ENCODE assay signal across 17 cellular contexts in the genomic region with DNA sequence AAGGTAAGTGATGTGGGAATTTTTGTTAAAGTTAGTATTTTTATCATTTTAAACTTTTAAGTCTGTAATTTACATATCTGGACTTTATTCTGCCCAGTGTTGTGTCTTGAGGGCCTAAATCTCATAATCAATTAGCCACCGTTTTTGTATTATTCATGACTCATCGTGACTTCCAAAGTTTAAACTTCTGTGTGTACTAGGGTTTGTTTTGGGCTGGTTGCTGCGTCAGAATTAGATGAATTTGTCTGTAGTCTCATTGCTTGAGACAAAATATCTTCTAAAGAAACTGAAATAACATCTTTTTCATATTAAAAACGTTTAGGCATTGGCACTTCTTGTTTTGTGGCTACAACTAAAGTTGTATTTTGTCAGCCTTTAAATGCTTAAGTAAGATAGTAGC. TPM values are rescaled to one million over a fixed set of nuclear protein-coding genes. Genes with fewer than 3 reads are reported as not detected.
A peak's percentile ranks its signal among the peaks of the same experiment; 100 is the strongest.
DNase-seq lines count a peak whose midpoint lies in the region; ATAC-seq, FAIRE-seq and TF ChIP-seq lines count a peak whose summit lies in the region.
"Had no signal": no experiment of that assay in that cellular context is flagged by ENCODE, and none has a peak within 500 bp of the region (broad histone marks: within the 10 kb centered on the region; RNA-seq: fewer than 3 reads in every experiment).

No MANE protein-coding gene starts in this region.

- H2AFZ ChIP-seq in GM23248, result no peak overlapping the region

- POLR2A ChIA-PET in A549 (lab: Yijun Ruan, JAX), result no interaction called here

- TF ChIP-seq CTCF in A549 (IDR thresholded peaks at IDR 0.05), result no peak
- TF ChIP-seq CTCF in astrocyte of the cerebellum (IDR thresholded peaks at IDR 0.05; ENCODE audit: low read depth, low read length, missing control alignments), result no peak
- no peak for TF ChIP-seq CTCF in foreskin fibroblast (IDR thresholded peaks at IDR 0.05; ENCODE audit: low read depth, low read length)
- no peak for TF ChIP-seq CTCF in Calu3 (IDR thresholded peaks at IDR 0.05; ENCODE audit: unreplicated experiment)

- H4K20me1 ChIP-seq in GM23248 (ENCODE audit: insufficient read depth), result peaks cover 9% of the 10 kb centered on the region; the same call in 1 of the 2 replicates

- CTCF ChIA-PET in A549 (lab: Yijun Ruan, JAX) (no interaction called here), Calu3 (lab: Charles Lee) (interaction anchor here (0.6 kb wide), 2 partner anchors 10 to 133 kb away, joined by 3 to 9 read pairs; no protein-coding TSS in a partner anchor)

- intact Hi-C loops in Calu3 (cut with micrococcal nuclease; ENCODE audit: unreplicated experiment), result no loop called here

- ATAC-seq in A549 (no peak), GM18519 (IDR thresholded peaks at IDR 0.05; ENCODE audit: low FRiP score, unreplicated experiment) (no peak), HG02852 (IDR thresholded peaks at IDR 0.05; ENCODE audit: unreplicated experiment) (no peak)

- in situ Hi-C loops in GM23248 (cut with MboI), result no loop called here
- in situ Hi-C loops in astrocyte of the cerebellum (cut with HindIII; ENCODE audit: low sequenced_read_pairs), result no loop called here

- H3K4me3 Mint-ChIP-seq in Calu3 (ENCODE audit: low read depth, unreplicated experiment), result no peak overlapping the region
- H3K4me3 Mint-ChIP-seq: H9 had no signal

- no peak for FAIRE-seq in A549 (lab: Jason Lieb, UNC)

- H3K79me2 ChIP-seq in GM23248 (ENCODE audit: insufficient read depth), result peaks cover 100% of the 10 kb centered on the region

- peaks cover under 1% of the 10 kb centered on the region for H3K4me1 Mint-ChIP-seq in Calu3 (ENCODE audit: low read depth, unreplicated experiment)

- H3K9ac ChIP-seq in GM23248, result peak overlapping the region; percentile 22; the same call in 1 of the 2 replicates

- no peak for TF ChIP-seq RAD21 in A549 (conservative IDR thresholded peaks at IDR 0.05 in 1 of 2, IDR thresholded peaks at IDR 0.05 in 1 of 2)

- no peaks in the 10 kb centered on the region for H3K36me3 Mint-ChIP-seq in Calu3 (ENCODE audit: insufficient read depth, unreplicated experiment)

- WGBS in A549 (ENCODE audit: missing lambda C conversion rate), result 44% methylated on average over 4 of the region's 4 CpGs
- 3 to 5% methylated on average over 4 of the region's 4 CpGs for WGBS in GM23248 (ENCODE audit: low coverage in 1 of 2, low lambda C conversion rate in 2 of 2, missing lambda C conversion rate in 2 of 2), 2 experiments

- no TSS peak for BruUV-seq in Calu3 (replicated peaks; lab: Mats Ljungman, UMichigan)

- no peaks in the 10 kb centered on the region for H3K9me2 ChIP-seq in GM23248 (ENCODE audit: insufficient read depth)

- peaks cover 21% of the 10 kb centered on the region for H3K4me1 ChIP-seq in A549
- H3K4me1 ChIP-seq in GM23248 (ENCODE audit: insufficient read depth), result peaks cover 26% of the 10 kb centered on the region

- TF ChIP-seq EP300 in A549 (IDR thresholded peaks at IDR 0.05), result no peak

- no peaks in the 10 kb centered on the region for H3K36me3 ChIP-seq in GM23248 (ENCODE audit: low read depth)
- H3K36me3 ChIP-seq: Peyer's patch had no signal

- H3K9me3 ChIP-seq in A549 (no peaks in the 10 kb centered on the region), GM23248 (ENCODE audit: low read depth) (no peaks in the 10 kb centered on the region)
- H3K9me3 ChIP-seq: Peyer's patch had no signal

- DNase-seq in A549 (ENCODE audit: low read depth in 1 of 2, low spot score in 1 of 2) (no peak), GM23248 (peak; percentile 74), astrocyte of the cerebellum (ENCODE audit: low read depth) (peak; percentile 24), foreskin fibroblast (peak; percentile 40 to 60), activated gamma-delta T cell treated with Interleukin-2 at 50 U/mL for 16 hours (no peak), Calu3 (no peak)
- DNase-seq: 8988T; CD4-positive, alpha-beta memory T cell; DMS53; H9; NCI-H1105; NCI-H2081; NCI-H446 treated with DMSO at 0.1 percent for 48 hours; Peyer's patch; Right ventricle myocardium superior had no signal

- H3K9me3 Mint-ChIP-seq in Calu3 (ENCODE audit: low read depth, unreplicated experiment), result no peaks in the 10 kb centered on the region
- H3K9me3 Mint-ChIP-seq: H9 had no signal

- 0 out of 3 replicates have a peak overlapping the region, but pooled peaks have one; percentile 27 for H3K4me2 ChIP-seq in A549
- H3K4me2 ChIP-seq in GM23248 (ENCODE audit: unreplicated experiment), result no peak overlapping the region

- H3K4me3 ChIP-seq in A549 (no peak overlapping the region), GM23248 (no peak overlapping the region), astrocyte of the cerebellum (ENCODE audit: low read depth, low read length) (no peak overlapping the region), foreskin fibroblast (ENCODE audit: low read depth in 1 of 2, low read length in 2 of 2) (no peak overlapping the region)
- H3K4me3 ChIP-seq: Peyer's patch had no signal

- no peak for TF ChIP-seq POLR2A in A549 (IDR thresholded peaks at IDR 0.05; ENCODE audit: low read length)

- no peaks in the 10 kb centered on the region for H3K27me3 Mint-ChIP-seq in Calu3 (ENCODE audit: unreplicated experiment)
- H3K27me3 Mint-ChIP-seq: CD4-positive, alpha-beta memory T cell had no signal

- no peak overlapping the region for H3K27ac Mint-ChIP-seq in Calu3 (ENCODE audit: unreplicated experiment)

- H3F3A ChIP-seq in GM23248 (ENCODE audit: insufficient read depth), result peaks cover 9% of the 10 kb centered on the region; the same call in 1 of the 2 replicates

- H3K27me3 ChIP-seq in GM23248 (replicated peaks; ENCODE audit: insufficient read depth), result no peaks in the 10 kb centered on the region
- H3K27me3 ChIP-seq: Peyer's patch had no signal

- H3K27ac ChIP-seq in A549, result no peak overlapping the region
- peak overlapping the region; percentile 38 for H3K27ac ChIP-seq in GM23248
- H3K27ac ChIP-seq: Peyer's patch had no signal

TF ChIP-seq in A549, 52 proteins besides CTCF, POLR2A, EP300 and RAD21:
- no peak for TF ChIP-seq POLR2AphosphoS2 (conservative IDR thresholded peaks at IDR 0.05; ENCODE audit: low read length)
- TF ChIP-seq, protein P1, sequence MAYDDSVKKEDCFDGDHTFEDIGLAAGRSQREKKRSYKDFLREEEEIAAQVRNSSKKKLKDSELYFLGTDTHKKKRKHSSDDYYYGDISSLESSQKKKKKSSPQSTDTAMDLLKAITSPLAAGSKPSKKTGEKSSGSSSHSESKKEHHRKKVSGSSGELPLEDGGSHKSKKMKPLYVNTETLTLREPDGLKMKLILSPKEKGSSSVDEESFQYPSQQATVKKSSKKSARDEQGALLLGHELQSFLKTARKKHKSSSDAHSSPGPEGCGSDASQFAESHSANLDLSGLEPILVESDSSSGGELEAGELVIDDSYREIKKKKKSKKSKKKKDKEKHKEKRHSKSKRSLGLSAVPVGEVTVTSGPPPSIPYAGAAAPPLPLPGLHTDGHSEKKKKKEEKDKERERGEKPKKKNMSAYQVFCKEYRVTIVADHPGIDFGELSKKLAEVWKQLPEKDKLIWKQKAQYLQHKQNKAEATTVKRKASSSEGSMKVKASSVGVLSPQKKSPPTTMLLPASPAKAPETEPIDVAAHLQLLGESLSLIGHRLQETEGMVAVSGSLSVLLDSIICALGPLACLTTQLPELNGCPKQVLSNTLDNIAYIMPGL (CRISPR knock-in tag; IDR thresholded peaks at IDR 0.05; ENCODE audit: borderline replicate concordance), result no peak
- TF ChIP-seq NR3C1 (IDR thresholded peaks at IDR 0.05), result no peak
- TF ChIP-seq CEBPB (IDR thresholded peaks at IDR 0.05), result no peak
- TF ChIP-seq ZC3H11A (IDR thresholded peaks at IDR 0.05), result no peak
- TF ChIP-seq JUNB (IDR thresholded peaks at IDR 0.05), result no peak
- TF ChIP-seq NPAS2 (CRISPR knock-in tag; IDR thresholded peaks at IDR 0.05; ENCODE audit: borderline replicate concordance), result no peak

RNA-seq across cellular contexts. Expression of a gene that starts 41.3 kb away (rescaled TPM):
- polyA plus RNA-seq in A549 (2011; rRNA removed) (36.7 and 42.7 TPM in 2 replicates), A549 (2017; fragmentation: RNase III; extraction: RNeasy Plus Mini Kit Qiagen cat#74134 plus additional on column Dnase treatment) (17.5 to 20.1 TPM (median 18.6 TPM) in 3 replicates), GM23248 (2016; fragmentation: Nextera tagmentation; extraction: Ambion mirVana) (7.9 and 8.0 TPM in 2 replicates)
- 16.8 and 16.9 TPM in 2 replicates for polyA plus RNA-seq in A549 (2012; cell fraction: cytosol; rRNA removed)
- polyA plus RNA-seq in A549 (2012; cell fraction: nucleus; rRNA removed), result 11.3 and 16.1 TPM in 2 replicates
- polyA minus RNA-seq in A549 (2011; rRNA and poly(A)+ RNA removed), result 88.1 and 108 TPM in 2 replicates
- total RNA-seq in GM23248 (2014; rRNA removed; shearing (Covaris generic)), result 25.8 and 27.9 TPM in 2 replicates
- 45.2 and 48.9 TPM in 2 replicates for total RNA-seq in Calu3 (2022)

Comparison
In these comparisons a context has a peak if more than half of its experiments do, and no peak if none do; other contexts are left out.
1. DNase-seq: peak in GM23248 (single experiment), astrocyte of the cerebellum (single experiment) and foreskin fibroblast (2 of 2); none in A549 (0 of 2), activated gamma-delta T cell treated with Interleukin-2 at 50 U/mL for 16 hours (single experiment) and Calu3 (single experiment).